Comparison of ENCODE assay signal across 2 cellular contexts in genomic region chr1:59432531-59433439, GRCh38.
TF ChIP-seq lines count a peak whose summit lies in the region.

No MANE protein-coding gene starts in this region.

TF ChIP-seq in HCT116, 20 proteins besides CTCF, POLR2A, EP300 and RAD21 (continued from another document):
- TF ChIP-seq ZBTB33 (IDR thresholded peaks at IDR 0.05; ENCODE audit: extremely low read depth, insufficient replicate concordance, low read length) = no peak
- TF ChIP-seq ELF1 (IDR thresholded peaks at IDR 0.05; ENCODE audit: borderline replicate concordance, low read depth) = no peak
- no peak for TF ChIP-seq CBX3 (IDR thresholded peaks at IDR 0.05; ENCODE audit: low read depth)
- TF ChIP-seq EZH2phosphoT487 (IDR thresholded peaks at IDR 0.05; ENCODE audit: borderline replicate concordance) = no peak
- no peak for TF ChIP-seq ATF3 (IDR thresholded peaks at IDR 0.05)
- TF ChIP-seq MAX (IDR thresholded peaks at IDR 0.05) = no peak
- TF ChIP-seq ZFX (IDR thresholded peaks at IDR 0.05) = no peak
- no peak for TF ChIP-seq ZNF274 (IDR thresholded peaks at IDR 0.05; ENCODE audit: low read depth, low read length)
- TF ChIP-seq CEBPB (IDR thresholded peaks at IDR 0.05; ENCODE audit: low read depth) = no peak
- TF ChIP-seq EZH2 (IDR thresholded peaks at IDR 0.05) = no peak
- TF ChIP-seq POLR2AphosphoS5 (IDR thresholded peaks at IDR 0.05; ENCODE audit: low read depth, low read length) = no peak
- TF ChIP-seq REST (IDR thresholded peaks at IDR 0.05; ENCODE audit: low read depth) = no peak
- TF ChIP-seq SIN3A (IDR thresholded peaks at IDR 0.05; ENCODE audit: low read depth) = no peak
- TF ChIP-seq EGR1 (IDR thresholded peaks at IDR 0.05; ENCODE audit: low read depth) = no peak

TF ChIP-seq in IMR-90, 13 proteins besides CTCF, POLR2A, EP300 and RAD21 (continued from another document):
- TF ChIP-seq ELK1 (IDR thresholded peaks at IDR 0.05; ENCODE audit: borderline replicate concordance, low read depth, low read length) = no peak
- TF ChIP-seq CHD1 (IDR thresholded peaks at IDR 0.05; ENCODE audit: low read depth, low read length) = no peak
- no peak for TF ChIP-seq MAFK (IDR thresholded peaks at IDR 0.05; ENCODE audit: low read depth, low read length)
- no peak for TF ChIP-seq FOS (IDR thresholded peaks at IDR 0.05; ENCODE audit: low read depth, low read length)
- TF ChIP-seq RFX5 (IDR thresholded peaks at IDR 0.05; ENCODE audit: low read depth, low read length) = no peak
- TF ChIP-seq USF2 (IDR thresholded peaks at IDR 0.05; ENCODE audit: low read depth, low read length) = no peak
